ENCODE assay signal across 1 cellular context in the genomic region with DNA sequence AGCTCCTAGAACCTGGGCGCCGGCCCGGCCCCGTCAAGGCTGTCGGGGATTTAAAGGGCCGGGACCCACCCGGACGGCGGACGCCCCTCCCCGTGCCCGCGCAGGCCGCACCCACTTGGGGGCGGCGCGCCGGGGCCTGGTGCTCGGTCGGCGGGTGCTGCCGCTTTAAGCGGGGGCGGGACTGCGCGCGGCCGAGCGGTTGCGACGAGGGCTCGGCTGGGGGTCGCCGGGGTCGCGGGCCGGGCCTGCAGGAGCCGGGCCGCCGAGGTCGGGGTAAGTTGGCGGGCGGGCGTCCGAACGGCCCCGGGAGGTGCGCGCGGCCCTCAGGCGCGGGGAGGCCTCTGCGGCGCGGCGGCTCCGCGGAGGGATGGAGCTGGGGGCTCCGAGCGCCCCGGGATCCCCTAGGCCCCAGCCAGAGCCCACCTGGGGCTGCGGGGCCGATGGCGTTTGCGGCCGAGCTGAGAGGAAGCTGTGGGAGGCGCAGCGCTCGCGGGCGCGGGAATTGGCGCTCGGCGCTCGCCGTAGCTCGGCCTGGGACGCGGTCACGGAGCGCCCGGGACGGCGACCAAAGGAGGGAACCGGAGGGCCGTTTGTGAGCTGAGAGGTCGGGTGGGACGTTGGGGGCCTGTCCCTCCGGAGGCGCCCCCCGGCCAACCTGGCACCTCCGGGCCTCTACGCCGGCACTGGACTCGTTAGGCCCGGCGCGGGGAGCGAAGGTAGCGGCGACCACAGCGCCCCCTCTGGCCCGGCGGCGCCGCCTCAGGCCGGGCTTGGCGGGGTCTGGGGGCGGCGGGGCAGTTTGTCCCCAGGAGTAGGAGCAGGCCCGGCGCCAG.
A peak's percentile ranks its signal among the peaks of the same experiment; 100 is the strongest.
TF ChIP-seq lines count a peak whose summit lies in the region.

Gene TRRAP, plus strand, starts transcription at position 168 of the 833 bp plus-strand sequence. CDS start 2,619 bp downstream, outside the sequence.

TF ChIP-seq in GM12878, 131 proteins besides CTCF, POLR2A, EP300 and RAD21 (continued from another document):
- TF ChIP-seq ZBTB4 (CRISPR knock-in tag; IDR thresholded peaks at IDR 0.05) (no peak), SMAD1 (IDR thresholded peaks at IDR 0.05; ENCODE audit: low read depth, partially characterized antibody) (no peak), ZNF622 (IDR thresholded peaks at IDR 0.05) (no peak), PAX8 (IDR thresholded peaks at IDR 0.05) (no peak), ZBED1 (IDR thresholded peaks at IDR 0.05; ENCODE audit: borderline replicate concordance) (no peak), FOXK2 (IDR thresholded peaks at IDR 0.05) (no peak), CREB1 (IDR thresholded peaks at IDR 0.05; ENCODE audit: low read depth) (peak; percentile 66), EGR1 (IDR thresholded peaks at IDR 0.05; ENCODE audit: borderline replicate concordance in 1 of 2, low read depth in 2 of 2, low read length in 2 of 2) (peak; percentile 43 to 98), ZBTB33 (IDR thresholded peaks at IDR 0.05) (no peak), CBX3 (IDR thresholded peaks at IDR 0.05; ENCODE audit: borderline replicate concordance, low read depth) (no peak), USF2 (IDR thresholded peaks at IDR 0.05; ENCODE audit: borderline replicate concordance, low read depth, low read length) (no peak), ZNF274 (IDR thresholded peaks at IDR 0.05; ENCODE audit: insufficient read depth, insufficient read length) (no peak), SPI1 (IDR thresholded peaks at IDR 0.05; ENCODE audit: borderline replicate concordance, insufficient read depth, low read depth, low read length) (no peak), GATAD2B (conservative IDR thresholded peaks at IDR 0.05; ENCODE audit: low read depth) (peak; percentile 98; the same call in 1 of the 2 replicates), FOS (IDR thresholded peaks at IDR 0.05; ENCODE audit: borderline replicate concordance, extremely low read depth, insufficient read length) (no peak), DPF2 (IDR thresholded peaks at IDR 0.05) (peak; percentile 93), TCF3 (IDR thresholded peaks at IDR 0.05; ENCODE audit: borderline replicate concordance, insufficient read depth, low read depth, low read length) (no peak), BHLHE40 (IDR thresholded peaks at IDR 0.05; ENCODE audit: borderline replicate concordance in 1 of 2, low read depth in 2 of 2, low read length in 1 of 2) (peak in 1 of 2 experiments; percentile 50; a peak in 2 of 4 replicates)
- TF ChIP-seq, protein P1, sequence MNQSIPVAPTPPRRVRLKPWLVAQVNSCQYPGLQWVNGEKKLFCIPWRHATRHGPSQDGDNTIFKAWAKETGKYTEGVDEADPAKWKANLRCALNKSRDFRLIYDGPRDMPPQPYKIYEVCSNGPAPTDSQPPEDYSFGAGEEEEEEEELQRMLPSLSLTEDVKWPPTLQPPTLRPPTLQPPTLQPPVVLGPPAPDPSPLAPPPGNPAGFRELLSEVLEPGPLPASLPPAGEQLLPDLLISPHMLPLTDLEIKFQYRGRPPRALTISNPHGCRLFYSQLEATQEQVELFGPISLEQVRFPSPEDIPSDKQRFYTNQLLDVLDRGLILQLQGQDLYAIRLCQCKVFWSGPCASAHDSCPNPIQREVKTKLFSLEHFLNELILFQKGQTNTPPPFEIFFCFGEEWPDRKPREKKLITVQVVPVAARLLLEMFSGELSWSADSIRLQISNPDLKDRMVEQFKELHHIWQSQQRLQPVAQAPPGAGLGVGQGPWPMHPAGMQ (IDR thresholded peaks at IDR 0.05; ENCODE audit: borderline replicate concordance) = no peak
- TF ChIP-seq, protein P2, sequence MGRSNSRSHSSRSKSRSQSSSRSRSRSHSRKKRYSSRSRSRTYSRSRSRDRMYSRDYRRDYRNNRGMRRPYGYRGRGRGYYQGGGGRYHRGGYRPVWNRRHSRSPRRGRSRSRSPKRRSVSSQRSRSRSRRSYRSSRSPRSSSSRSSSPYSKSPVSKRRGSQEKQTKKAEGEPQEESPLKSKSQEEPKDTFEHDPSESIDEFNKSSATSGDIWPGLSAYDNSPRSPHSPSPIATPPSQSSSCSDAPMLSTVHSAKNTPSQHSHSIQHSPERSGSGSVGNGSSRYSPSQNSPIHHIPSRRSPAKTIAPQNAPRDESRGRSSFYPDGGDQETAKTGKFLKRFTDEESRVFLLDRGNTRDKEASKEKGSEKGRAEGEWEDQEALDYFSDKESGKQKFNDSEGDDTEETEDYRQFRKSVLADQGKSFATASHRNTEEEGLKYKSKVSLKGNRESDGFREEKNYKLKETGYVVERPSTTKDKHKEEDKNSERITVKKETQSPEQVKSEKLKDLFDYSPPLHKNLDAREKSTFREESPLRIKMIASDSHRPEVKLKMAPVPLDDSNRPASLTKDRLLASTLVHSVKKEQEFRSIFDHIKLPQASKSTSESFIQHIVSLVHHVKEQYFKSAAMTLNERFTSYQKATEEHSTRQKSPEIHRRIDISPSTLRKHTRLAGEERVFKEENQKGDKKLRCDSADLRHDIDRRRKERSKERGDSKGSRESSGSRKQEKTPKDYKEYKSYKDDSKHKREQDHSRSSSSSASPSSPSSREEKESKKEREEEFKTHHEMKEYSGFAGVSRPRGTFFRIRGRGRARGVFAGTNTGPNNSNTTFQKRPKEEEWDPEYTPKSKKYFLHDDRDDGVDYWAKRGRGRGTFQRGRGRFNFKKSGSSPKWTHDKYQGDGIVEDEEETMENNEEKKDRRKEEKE (IDR thresholded peaks at IDR 0.05) = no peak
